ENCODE assay signal across 1 cellular context in the genomic region with DNA sequence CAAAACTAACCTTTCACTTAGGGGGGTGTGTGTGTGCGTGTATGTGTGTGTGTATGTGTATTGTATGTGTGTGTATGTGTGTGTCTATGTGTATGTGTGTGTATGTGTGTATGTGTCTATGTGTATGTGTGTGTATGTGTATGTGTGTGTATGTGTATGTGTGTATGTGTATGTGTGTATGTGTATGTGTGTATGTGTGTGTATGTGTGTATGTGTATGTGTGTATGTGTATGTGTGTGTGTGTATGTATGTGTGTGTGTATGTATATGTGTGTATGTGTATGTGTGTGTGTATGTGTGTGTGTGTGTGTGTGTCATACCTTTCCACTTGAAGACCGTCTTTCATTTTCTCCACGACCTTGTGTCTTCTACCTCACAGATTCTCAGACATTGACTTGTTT.
TF ChIP-seq lines count a peak whose summit lies in the region.

No MANE protein-coding gene starts in this region.

TF ChIP-seq in HepG2, 621 proteins besides CTCF, POLR2A, EP300 and RAD21 (continued from another document):
- TF ChIP-seq, protein P1, sequence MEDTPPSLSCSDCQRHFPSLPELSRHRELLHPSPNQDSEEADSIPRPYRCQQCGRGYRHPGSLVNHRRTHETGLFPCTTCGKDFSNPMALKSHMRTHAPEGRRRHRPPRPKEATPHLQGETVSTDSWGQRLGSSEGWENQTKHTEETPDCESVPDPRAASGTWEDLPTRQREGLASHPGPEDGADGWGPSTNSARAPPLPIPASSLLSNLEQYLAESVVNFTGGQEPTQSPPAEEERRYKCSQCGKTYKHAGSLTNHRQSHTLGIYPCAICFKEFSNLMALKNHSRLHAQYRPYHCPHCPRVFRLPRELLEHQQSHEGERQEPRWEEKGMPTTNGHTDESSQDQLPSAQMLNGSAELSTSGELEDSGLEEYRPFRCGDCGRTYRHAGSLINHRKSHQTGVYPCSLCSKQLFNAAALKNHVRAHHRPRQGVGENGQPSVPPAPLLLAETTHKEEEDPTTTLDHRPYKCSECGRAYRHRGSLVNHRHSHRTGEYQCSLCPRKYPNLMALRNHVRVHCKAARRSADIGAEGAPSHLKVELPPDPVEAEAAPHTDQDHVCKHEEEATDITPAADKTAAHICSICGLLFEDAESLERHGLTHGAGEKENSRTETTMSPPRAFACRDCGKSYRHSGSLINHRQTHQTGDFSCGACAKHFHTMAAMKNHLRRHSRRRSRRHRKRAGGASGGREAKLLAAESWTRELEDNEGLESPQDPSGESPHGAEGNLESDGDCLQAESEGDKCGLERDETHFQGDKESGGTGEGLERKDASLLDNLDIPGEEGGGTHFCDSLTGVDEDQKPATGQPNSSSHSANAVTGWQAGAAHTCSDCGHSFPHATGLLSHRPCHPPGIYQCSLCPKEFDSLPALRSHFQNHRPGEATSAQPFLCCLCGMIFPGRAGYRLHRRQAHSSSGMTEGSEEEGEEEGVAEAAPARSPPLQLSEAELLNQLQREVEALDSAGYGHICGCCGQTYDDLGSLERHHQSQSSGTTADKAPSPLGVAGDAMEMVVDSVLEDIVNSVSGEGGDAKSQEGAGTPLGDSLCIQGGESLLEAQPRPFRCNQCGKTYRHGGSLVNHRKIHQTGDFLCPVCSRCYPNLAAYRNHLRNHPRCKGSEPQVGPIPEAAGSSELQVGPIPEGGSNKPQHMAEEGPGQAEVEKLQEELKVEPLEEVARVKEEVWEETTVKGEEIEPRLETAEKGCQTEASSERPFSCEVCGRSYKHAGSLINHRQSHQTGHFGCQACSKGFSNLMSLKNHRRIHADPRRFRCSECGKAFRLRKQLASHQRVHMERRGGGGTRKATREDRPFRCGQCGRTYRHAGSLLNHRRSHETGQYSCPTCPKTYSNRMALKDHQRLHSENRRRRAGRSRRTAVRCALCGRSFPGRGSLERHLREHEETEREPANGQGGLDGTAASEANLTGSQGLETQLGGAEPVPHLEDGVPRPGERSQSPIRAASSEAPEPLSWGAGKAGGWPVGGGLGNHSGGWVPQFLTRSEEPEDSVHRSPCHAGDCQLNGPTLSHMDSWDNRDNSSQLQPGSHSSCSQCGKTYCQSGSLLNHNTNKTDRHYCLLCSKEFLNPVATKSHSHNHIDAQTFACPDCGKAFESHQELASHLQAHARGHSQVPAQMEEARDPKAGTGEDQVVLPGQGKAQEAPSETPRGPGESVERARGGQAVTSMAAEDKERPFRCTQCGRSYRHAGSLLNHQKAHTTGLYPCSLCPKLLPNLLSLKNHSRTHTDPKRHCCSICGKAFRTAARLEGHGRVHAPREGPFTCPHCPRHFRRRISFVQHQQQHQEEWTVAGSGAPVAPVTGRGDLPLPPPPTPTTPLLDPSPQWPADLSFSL (CRISPR knock-in tag; IDR thresholded peaks at IDR 0.05), result peak; percentile 80; the same call in 1 of the 2 replicates
- 0 out of 2 replicates have a peak, but pooled peaks have one; percentile 19 for TF ChIP-seq ATF7 (IDR thresholded peaks at IDR 0.05)
- no peak for TF ChIP-seq ATF7 (CRISPR knock-in tag; IDR thresholded peaks at IDR 0.05)
- TF ChIP-seq RAD51 (IDR thresholded peaks at IDR 0.05; ENCODE audit: borderline replicate concordance), result 0 out of 2 replicates have a peak, but pooled peaks have one; percentile 15
- no peak for TF ChIP-seq ZNF343 (CRISPR knock-in tag; IDR thresholded peaks at IDR 0.05)
- TF ChIP-seq, protein P2, sequence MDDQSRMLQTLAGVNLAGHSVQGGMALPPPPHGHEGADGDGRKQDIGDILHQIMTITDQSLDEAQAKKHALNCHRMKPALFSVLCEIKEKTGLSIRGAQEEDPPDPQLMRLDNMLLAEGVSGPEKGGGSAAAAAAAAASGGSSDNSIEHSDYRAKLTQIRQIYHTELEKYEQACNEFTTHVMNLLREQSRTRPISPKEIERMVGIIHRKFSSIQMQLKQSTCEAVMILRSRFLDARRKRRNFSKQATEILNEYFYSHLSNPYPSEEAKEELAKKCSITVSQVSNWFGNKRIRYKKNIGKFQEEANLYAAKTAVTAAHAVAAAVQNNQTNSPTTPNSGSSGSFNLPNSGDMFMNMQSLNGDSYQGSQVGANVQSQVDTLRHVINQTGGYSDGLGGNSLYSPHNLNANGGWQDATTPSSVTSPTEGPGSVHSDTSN (CRISPR knock-in tag; IDR thresholded peaks at IDR 0.05; ENCODE audit: borderline replicate concordance), result no peak
- TF ChIP-seq NONO (IDR thresholded peaks at IDR 0.05), result 0 out of 2 replicates have a peak, but pooled peaks have one; percentile 61
- TF ChIP-seq NONO (CRISPR knock-in tag; conservative IDR thresholded peaks at IDR 0.05), result no peak
- peak; percentile 40; the same call in 1 of the 2 replicates for TF ChIP-seq FOXA1 (IDR thresholded peaks at IDR 0.05)
- TF ChIP-seq FOXA1 (CRISPR knock-in tag; IDR thresholded peaks at IDR 0.05), result no peak
- TF ChIP-seq FOXK2 (IDR thresholded peaks at IDR 0.05), result peak; percentile 40; the same call in 1 of the 2 replicates
- TF ChIP-seq NFIC (IDR thresholded peaks at IDR 0.05; ENCODE audit: low read length), result no peak
- TF ChIP-seq NBN (conservative IDR thresholded peaks at IDR 0.05), result 0 out of 2 replicates have a peak, but pooled peaks have one; percentile 54
- peak; percentile 21; the same call in 1 of the 2 replicates for TF ChIP-seq FOXP1 (IDR thresholded peaks at IDR 0.05)
- TF ChIP-seq FOXP1 (CRISPR knock-in tag; IDR thresholded peaks at IDR 0.05), result no peak
TF ChIP-seq in HepG2: peak in this region for 11.
